Comparison of ENCODE assay signal across 19 cellular contexts in genomic region chrX:96445531-96446065, GRCh38.
DNase-seq lines count a peak whose midpoint lies in the region; ATAC-seq, FAIRE-seq and TF ChIP-seq lines count a peak whose summit lies in the region.
"Had no signal": no experiment of that assay in that cellular context is flagged by ENCODE, and none has a peak within 500 bp of the region (broad histone marks: within the 10 kb centered on the region; RNA-seq: fewer than 3 reads in every experiment).

No MANE protein-coding gene starts in this region.

- no peak overlapping the region for H3K4me3 Mint-ChIP-seq in astrocyte (ENCODE audit: unreplicated experiment)
- H3K4me3 Mint-ChIP-seq in activated CD4-positive, alpha-beta T cell treated with anti-CD3 and anti-CD28 coated beads, Interleukin-2, amount 10 ng/mL, durations not matched to agents 7 days and 5 days, result no peak overlapping the region
- H3K4me3 Mint-ChIP-seq: CD8-positive, alpha-beta T cell; H9 had no signal

- H3K27ac Mint-ChIP-seq in astrocyte (ENCODE audit: unreplicated experiment), result no peak overlapping the region
- no peak overlapping the region for H3K27ac Mint-ChIP-seq in activated CD4-positive, alpha-beta T cell treated with anti-CD3 and anti-CD28 coated beads, Interleukin-2, amount 10 ng/mL, durations not matched to agents 7 days and 5 days
- H3K27ac Mint-ChIP-seq: CD8-positive, alpha-beta T cell; H9 had no signal

- no peaks in the 10 kb centered on the region for H3K9me3 ChIP-seq in A549
- H3K9me3 ChIP-seq in astrocyte (ENCODE audit: insufficient read depth, low read depth, low read length), result no peaks in the 10 kb centered on the region
- H3K9me3 ChIP-seq in pancreas, result no peaks in the 10 kb centered on the region
- no peaks in the 10 kb centered on the region for H3K9me3 ChIP-seq in colonic mucosa
- H3K9me3 ChIP-seq: BE2C had no signal

- H3K9me3 Mint-ChIP-seq in astrocyte (ENCODE audit: unreplicated experiment), result no peaks in the 10 kb centered on the region
- H3K9me3 Mint-ChIP-seq in activated CD4-positive, alpha-beta T cell treated with anti-CD3 and anti-CD28 coated beads, Interleukin-2, amount 10 ng/mL, durations not matched to agents 7 days and 5 days, result no peaks in the 10 kb centered on the region
- H3K9me3 Mint-ChIP-seq: CD8-positive, alpha-beta T cell; H9 had no signal

- TF ChIP-seq CTCF in A549 (IDR thresholded peaks at IDR 0.05) (no peak), astrocyte (IDR thresholded peaks at IDR 0.05; ENCODE audit: insufficient read depth, low read depth, low read length) (no peak), pancreas (IDR thresholded peaks at IDR 0.05) (no peak), colonic mucosa (IDR thresholded peaks at IDR 0.05) (no peak)

- POLR2A ChIA-PET in A549 (lab: Yijun Ruan, JAX), result no interaction called here
- POLR2A ChIA-PET in activated CD4-positive, alpha-beta T cell treated with anti-CD3 and anti-CD28 coated beads, Interleukin-2, amount 10 ng/mL, durations not matched to agents 7 days and 5 days (lab: Charles Lee), result no interaction called here

- H3K36me3 ChIP-seq in astrocyte (ENCODE audit: insufficient read depth, low read length) (no peaks in the 10 kb centered on the region), pancreas (no peaks in the 10 kb centered on the region), colonic mucosa (no peaks in the 10 kb centered on the region)
- H3K36me3 ChIP-seq: BE2C had no signal

- H3K27me3 ChIP-seq in astrocyte (ENCODE audit: insufficient read depth, low read length), result no peaks in the 10 kb centered on the region
- H3K27me3 ChIP-seq in pancreas, result peaks cover 0 to 17% (median 0%) of the 10 kb centered on the region in 4 donors
- no peaks in the 10 kb centered on the region for H3K27me3 ChIP-seq in colonic mucosa
- H3K27me3 ChIP-seq: BE2C had no signal

- no peaks in the 10 kb centered on the region for H3K36me3 Mint-ChIP-seq in astrocyte (ENCODE audit: low read depth, unreplicated experiment)
- H3K36me3 Mint-ChIP-seq in activated CD4-positive, alpha-beta T cell treated with anti-CD3 and anti-CD28 coated beads, Interleukin-2, amount 10 ng/mL, durations not matched to agents 7 days and 5 days (ENCODE audit: low read depth), result no peaks in the 10 kb centered on the region
- H3K36me3 Mint-ChIP-seq: CD8-positive, alpha-beta T cell had no signal

- H2AFZ ChIP-seq in astrocyte (ENCODE audit: low read depth, low read length), result no peak overlapping the region

- no peaks in the 10 kb centered on the region for H4K20me1 ChIP-seq in astrocyte (ENCODE audit: insufficient read depth, low read length)

- DNase-seq in A549 (ENCODE audit: low read depth in 1 of 2, low spot score in 1 of 2), result no peak
- DNase-seq in HT-29 (ENCODE audit: low spot score), result peak; percentile 53
- no peak for DNase-seq in astrocyte (ENCODE audit: low read depth)
- no peak for DNase-seq in pancreas
- no peak for DNase-seq in colonic mucosa
- no peak for DNase-seq in activated CD4-positive, alpha-beta T cell treated with anti-CD3 and anti-CD28 coated beads, Interleukin-2, amount 10 ng/mL, durations not matched to agents 7 days and 5 days
- no peak for DNase-seq in GM19238 (ENCODE audit: insufficient read length, low spot score)
- DNase-seq: 8988T; BE2C; CD8-positive, alpha-beta T cell; COR-L47; DMS79; GOT3; H9 had no signal

- H3K9ac ChIP-seq in astrocyte (ENCODE audit: low read length) (no peak overlapping the region), colonic mucosa (ENCODE audit: low read depth in 2 of 2, low read length in 2 of 2) (no peak overlapping the region)

- H3K4me1 ChIP-seq in A549 (peaks cover 5% of the 10 kb centered on the region; the same call in 1 of the 3 replicates), astrocyte (ENCODE audit: insufficient read depth, low read length) (no peaks in the 10 kb centered on the region), pancreas (no peaks in the 10 kb centered on the region), colonic mucosa (no peaks in the 10 kb centered on the region)
- H3K4me1 ChIP-seq: BE2C had no signal

- H3K27ac ChIP-seq in A549, result no peak overlapping the region
- no peak overlapping the region for H3K27ac ChIP-seq in astrocyte (ENCODE audit: low read depth, low read length)
- H3K27ac ChIP-seq in pancreas, result no peak overlapping the region
- no peak overlapping the region for H3K27ac ChIP-seq in colonic mucosa
- H3K27ac ChIP-seq: C4-2B had no signal

- ATAC-seq in A549 (no peak), pancreas (no peak)
- ATAC-seq: CD8-positive, alpha-beta T cell; GM12878; HepG2 had no signal

- FAIRE-seq in A549 (lab: Jason Lieb, UNC), result peak; percentile 88
- peak; percentile 41 for FAIRE-seq in astrocyte (lab: Jason Lieb, UNC)
- peak; percentile 5 for FAIRE-seq in pancreas (lab: Jason Lieb, UNC)
- FAIRE-seq: GM12878, GM18507, HepG2, HTR-8/SVneo had no signal

- no peaks in the 10 kb centered on the region for H3K79me2 ChIP-seq in astrocyte (ENCODE audit: insufficient read depth, low read length)

- WGBS in A549 (ENCODE audit: missing lambda C conversion rate), result 89% methylated on average over 9 of the region's 9 CpGs
- 42 to 49% methylated on average over 9 of the region's 9 CpGs for WGBS in pancreas, 2 donors

- peaks cover 8% of the 10 kb centered on the region for H3K4me1 Mint-ChIP-seq in astrocyte (ENCODE audit: low read depth, unreplicated experiment)
- no peaks in the 10 kb centered on the region for H3K4me1 Mint-ChIP-seq in activated CD4-positive, alpha-beta T cell treated with anti-CD3 and anti-CD28 coated beads, Interleukin-2, amount 10 ng/mL, durations not matched to agents 7 days and 5 days
- H3K4me1 Mint-ChIP-seq: H9 had no signal

- intact Hi-C loops in pancreas (cut with DNase I), result no loop called here
- intact Hi-C loops in colonic mucosa (cut with DNase I), result no loop called here

- no peak for TF ChIP-seq EP300 in A549 (IDR thresholded peaks at IDR 0.05)

- TF ChIP-seq RAD21 in A549 (conservative IDR thresholded peaks at IDR 0.05 in 1 of 2, IDR thresholded peaks at IDR 0.05 in 1 of 2), result no peak

- no peak for TF ChIP-seq POLR2A in A549 (IDR thresholded peaks at IDR 0.05; ENCODE audit: low read length)

- no peak overlapping the region for H3K4me3 ChIP-seq in A549
- H3K4me3 ChIP-seq in astrocyte (ENCODE audit: insufficient read depth, low read depth, low read length), result no peak overlapping the region
- H3K4me3 ChIP-seq in pancreas, result no peak overlapping the region
- no peak overlapping the region for H3K4me3 ChIP-seq in colonic mucosa
- H3K4me3 ChIP-seq: GM12878 had no signal

- H3K4me2 ChIP-seq in A549 (no peak overlapping the region), astrocyte (ENCODE audit: low read length) (no peak overlapping the region)

- H3K27me3 Mint-ChIP-seq in astrocyte (ENCODE audit: low read depth, unreplicated experiment), result no peaks in the 10 kb centered on the region
- peaks cover 3% of the 10 kb centered on the region for H3K27me3 Mint-ChIP-seq in activated CD4-positive, alpha-beta T cell treated with anti-CD3 and anti-CD28 coated beads, Interleukin-2, amount 10 ng/mL, durations not matched to agents 7 days and 5 days

- CTCF ChIA-PET in A549 (lab: Yijun Ruan, JAX), result no interaction called here
- CTCF ChIA-PET in activated CD4-positive, alpha-beta T cell treated with anti-CD3 and anti-CD28 coated beads, Interleukin-2, amount 10 ng/mL, durations not matched to agents 7 days and 5 days (lab: Charles Lee), result no interaction called here

TF ChIP-seq in A549, 52 proteins besides CTCF, POLR2A, EP300 and RAD21:
- TF ChIP-seq, protein P1, sequence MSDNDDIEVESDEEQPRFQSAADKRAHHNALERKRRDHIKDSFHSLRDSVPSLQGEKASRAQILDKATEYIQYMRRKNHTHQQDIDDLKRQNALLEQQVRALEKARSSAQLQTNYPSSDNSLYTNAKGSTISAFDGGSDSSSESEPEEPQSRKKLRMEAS (IDR thresholded peaks at IDR 0.05), result no peak
- TF ChIP-seq HOXB5 (CRISPR knock-in tag; IDR thresholded peaks at IDR 0.05) (no peak), CBX8 (IDR thresholded peaks at IDR 0.05) (no peak), HOXA7 (CRISPR knock-in tag; IDR thresholded peaks at IDR 0.05) (no peak), TP53 (CRISPR knock-in tag; IDR thresholded peaks at IDR 0.05) (no peak), FOSB (CRISPR knock-in tag; IDR thresholded peaks at IDR 0.05) (no peak), ZSCAN20 (CRISPR knock-in tag; IDR thresholded peaks at IDR 0.05) (no peak), MAFK (IDR thresholded peaks at IDR 0.05; ENCODE audit: partially characterized antibody) (no peak), ESRRA (IDR thresholded peaks at IDR 0.05; ENCODE audit: borderline replicate concordance, low read length) (no peak), NR3C1 (IDR thresholded peaks at IDR 0.05) (no peak)
- TF ChIP-seq, protein P2, sequence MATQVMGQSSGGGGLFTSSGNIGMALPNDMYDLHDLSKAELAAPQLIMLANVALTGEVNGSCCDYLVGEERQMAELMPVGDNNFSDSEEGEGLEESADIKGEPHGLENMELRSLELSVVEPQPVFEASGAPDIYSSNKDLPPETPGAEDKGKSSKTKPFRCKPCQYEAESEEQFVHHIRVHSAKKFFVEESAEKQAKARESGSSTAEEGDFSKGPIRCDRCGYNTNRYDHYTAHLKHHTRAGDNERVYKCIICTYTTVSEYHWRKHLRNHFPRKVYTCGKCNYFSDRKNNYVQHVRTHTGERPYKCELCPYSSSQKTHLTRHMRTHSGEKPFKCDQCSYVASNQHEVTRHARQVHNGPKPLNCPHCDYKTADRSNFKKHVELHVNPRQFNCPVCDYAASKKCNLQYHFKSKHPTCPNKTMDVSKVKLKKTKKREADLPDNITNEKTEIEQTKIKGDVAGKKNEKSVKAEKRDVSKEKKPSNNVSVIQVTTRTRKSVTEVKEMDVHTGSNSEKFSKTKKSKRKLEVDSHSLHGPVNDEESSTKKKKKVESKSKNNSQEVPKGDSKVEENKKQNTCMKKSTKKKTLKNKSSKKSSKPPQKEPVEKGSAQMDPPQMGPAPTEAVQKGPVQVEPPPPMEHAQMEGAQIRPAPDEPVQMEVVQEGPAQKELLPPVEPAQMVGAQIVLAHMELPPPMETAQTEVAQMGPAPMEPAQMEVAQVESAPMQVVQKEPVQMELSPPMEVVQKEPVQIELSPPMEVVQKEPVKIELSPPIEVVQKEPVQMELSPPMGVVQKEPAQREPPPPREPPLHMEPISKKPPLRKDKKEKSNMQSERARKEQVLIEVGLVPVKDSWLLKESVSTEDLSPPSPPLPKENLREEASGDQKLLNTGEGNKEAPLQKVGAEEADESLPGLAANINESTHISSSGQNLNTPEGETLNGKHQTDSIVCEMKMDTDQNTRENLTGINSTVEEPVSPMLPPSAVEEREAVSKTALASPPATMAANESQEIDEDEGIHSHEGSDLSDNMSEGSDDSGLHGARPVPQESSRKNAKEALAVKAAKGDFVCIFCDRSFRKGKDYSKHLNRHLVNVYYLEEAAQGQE (IDR thresholded peaks at IDR 0.05), result no peak
